In genomic region chr6:2245954-2246863, GRCh38 we compare ENCODE assay signal across 8 cellular contexts. TPM values are rescaled to one million over a fixed set of nuclear protein-coding genes. Genes with fewer than 3 reads are reported as not detected.
DNase-seq lines count a peak whose midpoint lies in the region; FAIRE-seq and TF ChIP-seq lines count a peak whose summit lies in the region.

No MANE protein-coding gene starts in this region.

- H3K4me3 ChIP-seq in kidney epithelial cell (ENCODE audit: low read depth, low read length): peak overlapping the region; percentile 64

- H3K27me3 ChIP-seq in kidney epithelial cell (ENCODE audit: control insufficient read depth, insufficient read depth, low read length): no peaks in the 10 kb centered on the region

- no peak for TF ChIP-seq POLR2A in H54 (IDR thresholded peaks at IDR 0.05; ENCODE audit: low read depth, low read length)

- H3K4me1 Mint-ChIP-seq in T-helper 2 cell treated with Interferon-gamma antibody and Interleukin-4, amounts not matched to agents 5 μg/mL and 100 μg/mL, for 36 hours (ENCODE audit: low read depth): peaks cover 45% of the 10 kb centered on the region

- H3K9me3 Mint-ChIP-seq in T-helper 2 cell treated with Interferon-gamma antibody and Interleukin-4, amounts not matched to agents 5 μg/mL and 100 μg/mL, for 36 hours: no peaks in the 10 kb centered on the region

- peak; percentile 76 for FAIRE-seq in H54 (lab: Jason Lieb, UNC)

- peaks cover 7% of the 10 kb centered on the region for H3K36me3 Mint-ChIP-seq in T-helper 2 cell treated with Interferon-gamma antibody and Interleukin-4, amounts not matched to agents 5 μg/mL and 100 μg/mL, for 36 hours (ENCODE audit: low read depth)

- H3K4me3 Mint-ChIP-seq in T-helper 2 cell treated with Interferon-gamma antibody and Interleukin-4, amounts not matched to agents 5 μg/mL and 100 μg/mL, for 36 hours: peak overlapping the region; percentile 92

- DNase-seq in EL: peak; percentile 53
- DNase-seq in H54 (ENCODE audit: insufficient read length, low spot score): peak; percentile 52
- DNase-seq in NCI-H1092 treated with DMSO at 0.1 percent for 48 hours (lab: John Stamatoyannopoulos, UW): peak; percentile 68
- peak; percentile 19 for DNase-seq in T-helper 2 cell treated with Interferon-gamma antibody and Interleukin-4, amounts not matched to agents 5 μg/mL and 100 μg/mL, for 36 hours (ENCODE audit: low spot score)
- peak in 30 of 61 donors; percentile 2 to 68 (median 29) for DNase-seq in caudate nucleus (lab: John Stamatoyannopoulos, UW)
- peak; percentile 60 for DNase-seq in kidney epithelial cell (ENCODE audit: low read depth)
- peak in 3 of 4 experiments; percentile 7 to 30 (median 7) for DNase-seq in stimulated activated CD4-positive, alpha-beta T cell treated with anti-CD3 and anti-CD28 coated beads, Interleukin-1b, Interleukin-23, amount 100 ng/mL, for 24 hours (ENCODE audit: low read depth in 4 of 4, low spot score in 1 of 4)
- no peak for DNase-seq in COLO829 (ENCODE audit: low spot score)

- no peak for TF ChIP-seq CTCF in kidney epithelial cell (IDR thresholded peaks at IDR 0.05; ENCODE audit: insufficient read depth, low read length, poor library complexity, severe bottlenecking)

- no peaks in the 10 kb centered on the region for H3K36me3 ChIP-seq in kidney epithelial cell (ENCODE audit: control insufficient read depth, insufficient read depth, low read length)

- H3K27me3 Mint-ChIP-seq in T-helper 2 cell treated with Interferon-gamma antibody and Interleukin-4, amounts not matched to agents 5 μg/mL and 100 μg/mL, for 36 hours (ENCODE audit: low read depth): no peaks in the 10 kb centered on the region

- H3K27ac ChIP-seq in caudate nucleus (ENCODE audit: low read depth, low read length): peak overlapping the region; percentile 73

- peak overlapping the region; percentile 93 for H3K27ac Mint-ChIP-seq in T-helper 2 cell treated with Interferon-gamma antibody and Interleukin-4, amounts not matched to agents 5 μg/mL and 100 μg/mL, for 36 hours

RNA-seq across cellular contexts. Expression of gene GMDS, which starts 0.8 kb away (rescaled TPM):
- total RNA-seq in kidney epithelial cell: 27.0 and 40.5 TPM in 2 replicates
